ENCODE assay signal across 21 cellular contexts in genomic region chr14:63535918-63536317, GRCh38.
DNase-seq lines count a peak whose midpoint lies in the region; ATAC-seq, FAIRE-seq and TF ChIP-seq lines count a peak whose summit lies in the region.
"Had no signal": no experiment of that assay in that cellular context is flagged by ENCODE, and none has a peak within 500 bp of the region (broad histone marks: within the 10 kb centered on the region; RNA-seq: fewer than 3 reads in every experiment).

No MANE protein-coding gene starts in this region.

- H3K4me1 Mint-ChIP-seq in stimulated activated effector memory CD8-positive, alpha-beta T cell treated with anti-CD3 and anti-CD28 coated beads, Interleukin-12 subunit alpha, Interleukin-12 subunit beta, amount 100 ng/mL, for 72 hours, result peaks cover 24% of the 10 kb centered on the region

- no peaks in the 10 kb centered on the region for H3K9me3 Mint-ChIP-seq in stimulated activated effector memory CD8-positive, alpha-beta T cell treated with anti-CD3 and anti-CD28 coated beads, Interleukin-12 subunit alpha, Interleukin-12 subunit beta, amount 100 ng/mL, for 72 hours
- H3K9me3 Mint-ChIP-seq: CD4-positive, alpha-beta T cell; GM23338; HFFc6 had no signal

- H3K4me3 Mint-ChIP-seq in stimulated activated effector memory CD8-positive, alpha-beta T cell treated with anti-CD3 and anti-CD28 coated beads, Interleukin-12 subunit alpha, Interleukin-12 subunit beta, amount 100 ng/mL, for 72 hours, result no peak overlapping the region
- H3K4me3 Mint-ChIP-seq: CD4-positive, alpha-beta T cell; GM23338; HFFc6 had no signal

- no peak for ATAC-seq in stimulated activated effector memory CD8-positive, alpha-beta T cell treated with anti-CD3 and anti-CD28 coated beads, Interleukin-12 subunit alpha, Interleukin-12 subunit beta, amount 100 ng/mL, for 72 hours
- ATAC-seq in GM18873 (IDR thresholded peaks at IDR 0.05; ENCODE audit: low FRiP score, unreplicated experiment), result no peak
- ATAC-seq: GM23338, HCT116, HepG2 had no signal

- no peak overlapping the region for H3K4me3 ChIP-seq in adipocyte (ENCODE audit: low read length)
- H3K4me3 ChIP-seq: GM23338 had no signal

- FAIRE-seq in H54 (lab: Jason Lieb, UNC), result peak; percentile 79
- FAIRE-seq: A204.1, D721Med, GM19239, HepG2 had no signal

- H3K9ac ChIP-seq in adipocyte (ENCODE audit: low read length), result no peak overlapping the region

- peaks cover 3% of the 10 kb centered on the region for H3K4me1 ChIP-seq in adipocyte (ENCODE audit: control insufficient read depth, insufficient read depth, low read length)
- H3K4me1 ChIP-seq: BE2C, Caco-2 had no signal

- TF ChIP-seq POLR2A in H54 (IDR thresholded peaks at IDR 0.05; ENCODE audit: low read depth, low read length), result no peak

- peak overlapping the region; percentile 37 for H3K27ac Mint-ChIP-seq in stimulated activated effector memory CD8-positive, alpha-beta T cell treated with anti-CD3 and anti-CD28 coated beads, Interleukin-12 subunit alpha, Interleukin-12 subunit beta, amount 100 ng/mL, for 72 hours
- H3K27ac Mint-ChIP-seq: CD4-positive, alpha-beta T cell; GM23338; HFFc6 had no signal

- no peaks in the 10 kb centered on the region for H3K27me3 ChIP-seq in adipocyte (replicated peaks; ENCODE audit: control insufficient read depth, insufficient read depth, low read length)
- H3K27me3 ChIP-seq: BE2C had no signal

- H3K36me3 Mint-ChIP-seq in stimulated activated effector memory CD8-positive, alpha-beta T cell treated with anti-CD3 and anti-CD28 coated beads, Interleukin-12 subunit alpha, Interleukin-12 subunit beta, amount 100 ng/mL, for 72 hours, result peaks cover 87% of the 10 kb centered on the region

- no peaks in the 10 kb centered on the region for H3K9me3 ChIP-seq in adipocyte (ENCODE audit: control insufficient read depth, low read length)
- H3K9me3 ChIP-seq: BE2C, Caco-2 had no signal

- DNase-seq in H54 (ENCODE audit: insufficient read length, low spot score), result no peak
- DNase-seq in adipocyte (ENCODE audit: low read depth), result peak; percentile 24
- no peak for DNase-seq in stimulated activated effector memory CD8-positive, alpha-beta T cell treated with anti-CD3 and anti-CD28 coated beads, Interleukin-12 subunit alpha, Interleukin-12 subunit beta, amount 100 ng/mL, for 72 hours (ENCODE audit: low spot score in 2 of 2)
- no peak for DNase-seq in DMS79 (lab: John Stamatoyannopoulos, UW)
- DNase-seq in activated CD4-positive, alpha-beta T cell treated with anti-CD3 and anti-CD28 coated beads, Interleukin-2, amount 50 U/mL, for 1 hour, result no peak
- DNase-seq: ACHN; BE2C; C1 segment of cervical spinal cord; Caco-2; CD4-positive, alpha-beta T cell; GF-D8; H7; HFFc6; KG1 had no signal

- peaks cover 56% of the 10 kb centered on the region for H3K36me3 ChIP-seq in adipocyte (ENCODE audit: control insufficient read depth, insufficient read depth, low read length, severe bottlenecking)
